ENCODE assay signal across 33 cellular contexts in genomic region chr2:164756773-164757172, GRCh38.
"Had no signal": no experiment of that assay in that cellular context is flagged by ENCODE, and none has a peak within 500 bp of the region (broad histone marks: within the 10 kb centered on the region; RNA-seq: fewer than 3 reads in every experiment).

No MANE protein-coding gene starts in this region.

- H3K36me3 Mint-ChIP-seq: activated CD4-positive, alpha-beta memory T cell treated with anti-CD3 and anti-CD28 coated beads for 36 hours; activated naive CD8-positive, alpha-beta T cell treated with anti-CD3 and anti-CD28 coated beads for 36 hours; naive thymus-derived CD4-positive, alpha-beta T cell had no signal

- H3K27ac Mint-ChIP-seq: activated CD4-positive, alpha-beta memory T cell treated with anti-CD3 and anti-CD28 coated beads for 36 hours; activated CD4-positive, alpha-beta T cell treated with anti-CD3 and anti-CD28 coated beads, Interleukin-2, amount 10 ng/mL, durations not matched to agents 24 days and 14 days; activated naive CD4-positive, alpha-beta T cell treated with anti-CD3 and anti-CD28 coated beads for 36 hours; activated naive CD8-positive, alpha-beta T cell treated with anti-CD3 and anti-CD28 coated beads for 36 hours; activated T-helper 1 cell treated with anti-CD3 and anti-CD28 coated beads, Interleukin-12 subunit alpha, Interleukin-12 subunit beta, Interleukin-2, Interleukin-4 antibody, amounts not matched to agents 30 ng/mL and 10 ng/mL and 1 ng/mL, durations not matched to agents 14 hours and 24 hours and 36 hours; effector memory CD8-positive, alpha-beta T cell; naive thymus-derived CD4-positive, alpha-beta T cell; T-helper 1 cell treated with Interleukin-12 subunit alpha and Interleukin-12 subunit beta and Interleukin-4 antibody, amounts not matched to agents 30 μg/mL and 1 μg/mL, for 36 hours had no signal

- H3K9me3 Mint-ChIP-seq: activated CD4-positive, alpha-beta memory T cell treated with anti-CD3 and anti-CD28 coated beads for 36 hours; activated CD4-positive, alpha-beta T cell treated with anti-CD3 and anti-CD28 coated beads, Interleukin-2, amount 10 ng/mL, durations not matched to agents 24 days and 14 days; activated naive CD4-positive, alpha-beta T cell treated with anti-CD3 and anti-CD28 coated beads for 36 hours; activated naive CD8-positive, alpha-beta T cell treated with anti-CD3 and anti-CD28 coated beads for 36 hours; activated T-helper 1 cell treated with anti-CD3 and anti-CD28 coated beads, Interleukin-12 subunit alpha, Interleukin-12 subunit beta, Interleukin-2, Interleukin-4 antibody, amounts not matched to agents 30 ng/mL and 10 ng/mL and 1 ng/mL, durations not matched to agents 14 hours and 24 hours and 36 hours; effector memory CD8-positive, alpha-beta T cell; naive thymus-derived CD4-positive, alpha-beta T cell; T-helper 1 cell treated with Interleukin-12 subunit alpha and Interleukin-12 subunit beta and Interleukin-4 antibody, amounts not matched to agents 30 μg/mL and 1 μg/mL, for 36 hours had no signal

- H3K9me3 ChIP-seq: adrenal gland, body of pancreas, colonic mucosa, gastroesophageal sphincter, pancreas, prostate gland, upper lobe of left lung had no signal

- H3K4me3 ChIP-seq: adrenal gland, body of pancreas, cardiac muscle cell, colonic mucosa, dorsolateral prefrontal cortex, gastroesophageal sphincter, hepatocyte, pancreas, prostate gland, smooth muscle cell, upper lobe of left lung had no signal

- H3K4me2 ChIP-seq: hepatocyte, smooth muscle cell had no signal

- H2AFZ ChIP-seq: hepatocyte had no signal

- H3K27me3 Mint-ChIP-seq: activated CD4-positive, alpha-beta memory T cell treated with anti-CD3 and anti-CD28 coated beads for 36 hours; activated CD4-positive, alpha-beta T cell treated with anti-CD3 and anti-CD28 coated beads, Interleukin-2, amount 10 ng/mL, durations not matched to agents 24 days and 14 days; activated naive CD8-positive, alpha-beta T cell treated with anti-CD3 and anti-CD28 coated beads for 36 hours; effector memory CD8-positive, alpha-beta T cell; naive thymus-derived CD4-positive, alpha-beta T cell had no signal

- H3K36me3 ChIP-seq: adrenal gland, cardiac muscle cell, colonic mucosa, gastroesophageal sphincter, pancreas, prostate gland, upper lobe of left lung, WERI-Rb-1 had no signal

- H3K27me3 ChIP-seq: adrenal gland, body of pancreas, cardiac muscle cell, colonic mucosa, dorsolateral prefrontal cortex, gastroesophageal sphincter, hepatocyte, pancreas, upper lobe of left lung had no signal

- H3K4me3 Mint-ChIP-seq: activated CD4-positive, alpha-beta memory T cell treated with anti-CD3 and anti-CD28 coated beads for 36 hours; activated CD4-positive, alpha-beta T cell treated with anti-CD3 and anti-CD28 coated beads, Interleukin-2, amount 10 ng/mL, durations not matched to agents 24 days and 14 days; activated naive CD4-positive, alpha-beta T cell treated with anti-CD3 and anti-CD28 coated beads for 36 hours; activated naive CD8-positive, alpha-beta T cell treated with anti-CD3 and anti-CD28 coated beads for 36 hours; activated T-helper 1 cell treated with anti-CD3 and anti-CD28 coated beads, Interleukin-12 subunit alpha, Interleukin-12 subunit beta, Interleukin-2, Interleukin-4 antibody, amounts not matched to agents 30 ng/mL and 10 ng/mL and 1 ng/mL, durations not matched to agents 14 hours and 24 hours and 36 hours; effector memory CD8-positive, alpha-beta T cell; naive thymus-derived CD4-positive, alpha-beta T cell; T-helper 1 cell treated with Interleukin-12 subunit alpha and Interleukin-12 subunit beta and Interleukin-4 antibody, amounts not matched to agents 30 μg/mL and 1 μg/mL, for 36 hours had no signal

- H3K27ac ChIP-seq: adrenal gland, cardiac muscle cell, colonic mucosa, gastroesophageal sphincter, hepatocyte, upper lobe of left lung, WERI-Rb-1 had no signal

- H3K4me1 ChIP-seq: colonic mucosa had no signal

- H3K4me1 Mint-ChIP-seq: naive thymus-derived CD4-positive, alpha-beta T cell had no signal

- ATAC-seq: body of pancreas; effector memory CD8-positive, alpha-beta T cell; gastroesophageal sphincter; left cardiac atrium; naive thymus-derived CD4-positive, alpha-beta T cell had no signal

- DNase-seq: activated CD4-positive, alpha-beta memory T cell treated with anti-CD3 and anti-CD28 coated beads for 36 hours; activated CD4-positive, alpha-beta T cell treated with anti-CD3 and anti-CD28 coated beads, Interleukin-2, amount 10 ng/mL, durations not matched to agents 24 days and 14 days; activated CD4-positive, CD25-positive, alpha-beta regulatory T cell treated with anti-CD3 and anti-CD28 coated beads, Interleukin-2, amount 50 U/mL, for 72 hours; activated CD8-positive, alpha-beta memory T cell treated with anti-CD3 and anti-CD28 coated beads, Interleukin-2, amount 50 U/mL, for 4 hours; activated effector memory CD4-positive, alpha-beta T cell treated with anti-CD3 and anti-CD28 coated beads, Interleukin-2, amount 50 U/mL, for 16 hours; activated naive CD4-positive, alpha-beta T cell treated with anti-CD3 and anti-CD28 coated beads for 36 hours; activated naive CD8-positive, alpha-beta T cell treated with anti-CD3 and anti-CD28 coated beads for 36 hours; activated T-cell treated with anti-CD3 and anti-CD28 coated beads, Interleukin-2, amount 50 U/mL, for 1 hour; adrenal gland; aorta; body of pancreas; cerebellar nuclear complex; colonic mucosa; dorsolateral prefrontal cortex; effector memory CD8-positive, alpha-beta T cell; islet precursor cell; left cardiac atrium; mammary epithelial cell; midbrain; naive thymus-derived CD4-positive, alpha-beta T cell; pancreas; stimulated activated CD4-positive, alpha-beta T cell treated with anti-CD3 and anti-CD28 coated beads, Interleukin-1b, Interleukin-23, amount 100 ng/mL, for 48 hours; stimulated activated naive CD4-positive, alpha-beta T cell treated with Interleukin-2 at 50 U/mL for 16 hours; T-helper 9 cell; upper lobe of left lung; WERI-Rb-1 had no signal
